ENCODE assay signal across 9 cellular contexts in the genomic region with DNA sequence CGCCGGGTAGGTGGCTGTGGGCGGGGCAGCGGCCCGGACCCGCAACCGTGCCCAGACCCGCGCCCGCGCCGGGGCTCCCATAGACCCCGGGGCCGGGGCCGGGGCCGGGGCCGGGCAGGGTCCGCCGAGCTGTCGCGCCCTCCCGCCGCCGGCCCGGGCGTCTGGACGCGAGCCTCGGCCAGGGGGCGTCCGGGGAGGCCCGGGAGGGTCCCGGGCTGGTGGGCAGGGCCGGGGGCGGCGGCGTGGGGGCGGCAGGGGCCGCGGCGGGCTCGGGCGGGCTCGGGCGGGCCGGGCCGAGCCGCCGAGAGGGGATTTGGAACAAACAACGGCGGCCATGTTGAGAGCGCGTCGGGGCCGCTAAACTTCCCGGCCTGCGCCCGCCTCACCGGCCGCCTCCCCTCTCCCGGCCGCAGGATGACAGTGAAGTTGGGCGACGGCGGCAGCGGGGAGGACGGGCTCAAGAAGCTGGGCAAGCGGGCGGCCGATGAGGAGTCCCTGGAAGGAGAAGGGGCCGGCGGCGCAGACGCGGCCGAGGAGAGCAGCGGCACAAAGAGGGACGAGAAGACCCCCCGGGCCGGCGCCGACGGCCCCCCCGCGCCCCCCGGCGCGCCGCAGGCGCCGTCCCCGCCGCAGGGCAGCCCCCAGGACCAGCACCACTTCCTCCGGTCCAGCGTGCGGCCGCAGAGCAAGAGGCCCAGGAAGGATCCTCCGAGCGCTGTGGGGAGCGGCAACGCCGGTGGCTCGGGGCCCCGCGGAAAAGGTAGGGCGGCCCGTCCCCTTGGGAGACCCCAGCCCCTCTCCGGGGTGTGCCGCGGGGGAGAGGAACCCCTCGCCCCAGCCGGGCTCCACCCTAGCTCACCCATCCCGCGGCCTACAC. TPM values are rescaled to one million over a fixed set of nuclear protein-coding genes. Genes with fewer than 3 reads are reported as not detected.
DNase-seq lines count a peak whose midpoint lies in the region; ATAC-seq and TF ChIP-seq lines count a peak whose summit lies in the region.
"Had no signal": no experiment of that assay in that cellular context is flagged by ENCODE, and none has a peak within 500 bp of the region (broad histone marks: within the 10 kb centered on the region; RNA-seq: fewer than 3 reads in every experiment).

No MANE protein-coding gene starts in this region.

- ATAC-seq in activated T-cell treated with anti-CD3 and anti-CD28 coated beads, Interleukin-2, amount 50 U/mL, for 4 hours: no peak
- no peak for ATAC-seq in foreskin keratinocyte
- ATAC-seq in HG02678 (IDR thresholded peaks at IDR 0.05; ENCODE audit: unreplicated experiment): no peak
- no peak for ATAC-seq in HG02610 (IDR thresholded peaks at IDR 0.05; ENCODE audit: unreplicated experiment)

- TF ChIP-seq CTCF in CD14-positive monocyte (IDR thresholded peaks at IDR 0.05) (no peak), foreskin keratinocyte (conservative IDR thresholded peaks at IDR 0.05) (no peak)

- peaks cover 22 to 23% (median 23%) of the 10 kb centered on the region in 3 donors for H3K27me3 Mint-ChIP-seq in CD14-positive monocyte (ENCODE audit: low read depth in 3 of 3)
- no peaks in the 10 kb centered on the region for H3K27me3 Mint-ChIP-seq in activated T-cell treated with anti-CD3 and anti-CD28 coated beads, Interleukin-2, amount 50 U/mL, for 4 hours (ENCODE audit: low read depth)

- H4K12ac ChIP-seq in trophoblast cell (ENCODE audit: low read depth, low read length): peak overlapping the region; percentile 92

- peaks cover 3 to 25% (median 18%) of the 10 kb centered on the region in 7 donors for H3K9me3 Mint-ChIP-seq in CD14-positive monocyte
- no peaks in the 10 kb centered on the region for H3K9me3 Mint-ChIP-seq in activated T-cell treated with anti-CD3 and anti-CD28 coated beads, Interleukin-2, amount 50 U/mL, for 4 hours

- H3K79me2 ChIP-seq in trophoblast cell (ENCODE audit: control insufficient read depth, insufficient read depth, low read length, poor library complexity): peaks cover 20% of the 10 kb centered on the region

- peak overlapping the region; percentile 93 for H4K91ac ChIP-seq in trophoblast cell (ENCODE audit: low read depth, low read length)

- H3K27ac Mint-ChIP-seq in CD14-positive monocyte: peak overlapping the region in 1 of 7 donors; percentile 35

- H3K27me3 ChIP-seq in foreskin keratinocyte (no peaks in the 10 kb centered on the region), trophoblast cell (ENCODE audit: insufficient read depth, low read length) (peaks cover 9% of the 10 kb centered on the region)

- no peak overlapping the region for H3K23ac ChIP-seq in trophoblast cell (ENCODE audit: low read length)

- H3K14ac ChIP-seq in trophoblast cell (ENCODE audit: low read length): peak overlapping the region; percentile 92

- no peaks in the 10 kb centered on the region for H3K9me3 ChIP-seq in trophoblast cell (ENCODE audit: insufficient read depth, low read depth, low read length)

- H3K4me1 ChIP-seq in foreskin keratinocyte (peaks cover 13% of the 10 kb centered on the region), trophoblast cell (ENCODE audit: control insufficient read depth in 1 of 2, insufficient read depth in 2 of 2, low read length in 2 of 2) (peaks cover 19% of the 10 kb centered on the region in 2 experiments)

- peak overlapping the region; percentile 96 for H4K8ac ChIP-seq in trophoblast cell (ENCODE audit: low read depth, low read length)

- peak overlapping the region; percentile 92 for H3K18ac ChIP-seq in trophoblast cell (ENCODE audit: low read length)

- H3K4me3 ChIP-seq in trophoblast cell (ENCODE audit: low read depth, low read length): peak overlapping the region; percentile 88

- H2AK5ac ChIP-seq in trophoblast cell (ENCODE audit: low read length): peak overlapping the region; percentile 87

- DNase-seq in CD14-positive monocyte (ENCODE audit: low spot score) (no peak), HT-29 (ENCODE audit: low spot score) (peak; percentile 37), foreskin keratinocyte (peak in 1 of 2 donors; percentile 6), trophoblast cell (peak; percentile 25 to 57), NCI-H345 treated with DMSO at 0.1 percent for 48 hours (lab: John Stamatoyannopoulos, UW; ENCODE audit: unreplicated experiment) (no peak)
- no peak for DNase-seq in activated T-cell treated with anti-CD3 and anti-CD28 coated beads, Interleukin-2, amount 50 U/mL, for 4 hours

- intact Hi-C loops in CD14-positive monocyte (cut with micrococcal nuclease): loop anchor here (5.0 to 10.0 kb wide), 5 partner anchors 60 to 192 kb away; a partner anchor contains a TSS

- H3K27ac ChIP-seq in foreskin keratinocyte (peak overlapping the region; percentile 53), trophoblast cell (ENCODE audit: low read depth, low read length) (no peak overlapping the region)
- H3K27ac ChIP-seq: KMS-11 had no signal

- peak overlapping the region; percentile 98 for H3K4me2 ChIP-seq in trophoblast cell (ENCODE audit: low read length)

- no peak overlapping the region for H2BK12ac ChIP-seq in trophoblast cell (ENCODE audit: low read length)

- H2BK5ac ChIP-seq in trophoblast cell (ENCODE audit: low read depth, low read length, poor library complexity): no peak overlapping the region

- H3K36me3 ChIP-seq in trophoblast cell (ENCODE audit: control insufficient read depth in 1 of 2, insufficient read depth in 2 of 2, low read length in 2 of 2): peaks cover 10 to 15% of the 10 kb centered on the region in 2 experiments

- peak overlapping the region; percentile 96 for H3K9ac ChIP-seq in trophoblast cell (ENCODE audit: low read length)

- H3K4me1 Mint-ChIP-seq in CD14-positive monocyte: peaks cover 37% of the 10 kb centered on the region
- H3K4me1 Mint-ChIP-seq in activated T-cell treated with anti-CD3 and anti-CD28 coated beads, Interleukin-2, amount 50 U/mL, for 4 hours (ENCODE audit: low read depth): peaks cover 41% of the 10 kb centered on the region

- peaks cover 46 to 54% of the 10 kb centered on the region in 2 donors for H3K36me3 Mint-ChIP-seq in CD14-positive monocyte
- H3K36me3 Mint-ChIP-seq in activated T-cell treated with anti-CD3 and anti-CD28 coated beads, Interleukin-2, amount 50 U/mL, for 4 hours (ENCODE audit: insufficient read depth): peaks cover 23% of the 10 kb centered on the region

- WGBS in trophoblast cell (ENCODE audit: extremely low coverage, insufficient coverage, insufficient read length): no CpG with 5 or more reads among the region's 114 CpGs

- peaks cover 15% of the 10 kb centered on the region for H3K79me1 ChIP-seq in trophoblast cell (ENCODE audit: low read length)

- H2AFZ ChIP-seq in trophoblast cell (ENCODE audit: insufficient read depth, low read length, poor library complexity): peak overlapping the region; percentile 79

- peak overlapping the region; percentile 68 for H2BK120ac ChIP-seq in trophoblast cell (ENCODE audit: insufficient read depth, low read length, poor library complexity)

- peak overlapping the region; percentile 93 for H3K4ac ChIP-seq in trophoblast cell (ENCODE audit: low read depth, low read length)

- H3K4me3 Mint-ChIP-seq in CD14-positive monocyte: peak overlapping the region; percentile 77 to 85
- peak overlapping the region; percentile 78 for H3K4me3 Mint-ChIP-seq in activated T-cell treated with anti-CD3 and anti-CD28 coated beads, Interleukin-2, amount 50 U/mL, for 4 hours

RNA-seq across cellular contexts. Expression of a gene that starts 2.3 kb away (rescaled TPM):
- 1 to 10 TPM in 1 of 2 donors, under 1 TPM in 1; 0.46 to 1.0 TPM for polyA plus RNA-seq in CD14-positive monocyte
- 9.7 and 10.6 TPM in 2 replicates for total RNA-seq in HT-29 (2014; rRNA removed; shearing (Covaris generic))
- 10 to 100 TPM; 19.1 to 22.9 (median 22.1) TPM for total RNA-seq in activated T-cell treated with anti-CD3 and anti-CD28 coated beads, Interleukin-2, amount 50 U/mL, for 4 hours
- total RNA-seq in foreskin keratinocyte: 9.8 and 10.4 TPM in 2 replicates
- polyA plus RNA-seq in foreskin keratinocyte: 1.9 and 2.4 TPM in 2 replicates
- 12.5 and 12.7 TPM in 2 replicates for polyA plus RNA-seq in trophoblast cell (2013)

RNA-seq across cellular contexts. Expression of a gene that starts 2.6 kb away (rescaled TPM):
- 1 to 10 TPM in 1 of 2 donors, under 1 TPM in 1; 0.75 to 1.2 TPM for polyA plus RNA-seq in CD14-positive monocyte
- total RNA-seq in HT-29 (2014; rRNA removed; shearing (Covaris generic)): 12.5 and 16.3 TPM in 2 replicates
- total RNA-seq in activated T-cell treated with anti-CD3 and anti-CD28 coated beads, Interleukin-2, amount 50 U/mL, for 4 hours: 1 to 10 TPM; 5.8 to 9.1 (median 7.2) TPM
- total RNA-seq in foreskin keratinocyte: 8.1 and 8.4 TPM in 2 replicates
- 4.1 and 4.7 TPM in 2 replicates for polyA plus RNA-seq in foreskin keratinocyte
- 8.5 and 9.0 TPM in 2 replicates for polyA plus RNA-seq in trophoblast cell (2013)

Comparison
In these comparisons a context has a peak if more than half of its experiments do, and no peak if none do; other contexts are left out.
1. DNase-seq: peak in HT-29 (single experiment) and trophoblast cell (2 of 2); none in CD14-positive monocyte (single experiment), activated T-cell treated with anti-CD3 and anti-CD28 coated beads, Interleukin-2, amount 50 U/mL, for 4 hours (single experiment) and NCI-H345 treated with DMSO at 0.1 percent for 48 hours (single experiment).